8 cellular contexts compared by ENCODE assay signal in the genomic region with DNA sequence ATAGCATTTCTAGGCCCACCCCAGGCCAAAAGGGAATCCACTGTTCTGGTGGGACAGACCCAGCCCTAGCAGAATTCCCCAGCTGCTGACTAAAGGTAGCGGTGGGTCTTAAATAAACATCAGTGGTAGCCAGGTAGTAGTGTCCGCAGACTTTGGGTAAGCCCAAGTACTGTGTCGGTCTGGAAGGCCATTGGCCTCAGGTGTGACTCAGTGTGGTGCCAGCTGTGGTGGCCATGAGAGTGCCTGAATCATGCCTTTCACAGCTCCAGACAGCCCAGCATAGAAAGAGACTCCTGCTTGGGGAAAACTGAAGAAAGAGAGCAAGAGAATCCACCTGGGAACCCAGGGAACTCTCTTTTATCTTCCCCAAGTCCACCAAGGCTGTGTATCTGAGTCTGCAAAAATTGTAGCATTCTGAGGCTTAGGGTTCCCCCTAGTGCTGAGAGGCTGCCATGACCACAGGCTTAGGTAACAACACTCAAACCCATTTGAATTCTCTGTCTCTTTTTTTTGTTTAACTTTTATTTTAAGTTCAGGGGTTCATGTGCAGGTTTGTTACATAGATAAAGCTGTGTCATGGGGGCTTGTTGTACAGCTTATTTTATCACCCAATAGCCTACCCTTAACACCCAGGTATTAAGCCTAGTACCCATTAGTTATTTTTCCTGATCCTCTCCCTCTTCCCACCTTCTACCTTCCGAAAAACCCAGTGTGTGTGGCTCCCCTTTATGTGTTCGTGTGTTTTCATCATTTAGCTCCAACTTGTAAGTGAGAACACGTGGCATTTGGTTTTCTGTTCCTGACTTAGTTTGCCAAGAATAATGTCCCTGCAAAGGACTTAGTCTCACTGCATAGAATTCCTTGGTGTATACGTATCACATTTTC. TPM values are rescaled to one million over a fixed set of nuclear protein-coding genes. Genes with fewer than 3 reads are reported as not detected.
DNase-seq lines count a peak whose midpoint lies in the region; ATAC-seq, FAIRE-seq and TF ChIP-seq lines count a peak whose summit lies in the region.

No MANE protein-coding gene starts in this region.

- no peaks in the 10 kb centered on the region for H3K36me3 Mint-ChIP-seq in brain

- TF ChIP-seq POLR2A in GM12892 (IDR thresholded peaks at IDR 0.05; ENCODE audit: low read depth, low read length), result no peak

- H3K4me3 Mint-ChIP-seq in brain, result no peak overlapping the region

- peak; percentile 83 to 94 for TF ChIP-seq CTCF in brain (conservative IDR thresholded peaks at IDR 0.05)

- no peak overlapping the region for H3K27ac Mint-ChIP-seq in brain

- DNase-seq in A172 (ENCODE audit: low spot score), result peak; percentile 14
- DNase-seq in GM12892 (ENCODE audit: insufficient read length), result no peak
- peak; percentile 56 for DNase-seq in M059J (ENCODE audit: low read depth)
- peak; percentile 33 for DNase-seq in T-helper 9 cell
- peak; percentile 55 for DNase-seq in iris pigment epithelial cell (ENCODE audit: low read depth)
- peak; percentile 32 to 36 for DNase-seq in stimulated activated CD4-positive, alpha-beta T cell treated with anti-CD3 and anti-CD28 coated beads, Interleukin-1b, Interleukin-23, amount 100 ng/mL, for 4 hours (ENCODE audit: low read depth in 2 of 2)

- H3K9me3 Mint-ChIP-seq in brain, result no peaks in the 10 kb centered on the region

- ATAC-seq in GM21381 (IDR thresholded peaks at IDR 0.05; ENCODE audit: unreplicated experiment), result no peak

- H3K4me1 Mint-ChIP-seq in brain, result no peaks in the 10 kb centered on the region

- H3K27me3 Mint-ChIP-seq in brain, result peaks cover 16% of the 10 kb centered on the region

- FAIRE-seq in GM12892 (lab: Jason Lieb, UNC), result peak; percentile 85

RNA-seq across cellular contexts. Expression of a gene that starts 16.7 kb away (rescaled TPM):
- 1.7 and 8.8 TPM in 2 replicates for total RNA-seq in A172 (2014; rRNA removed; shearing (Covaris generic))
- polyA plus RNA-seq in GM12892 (2012; ENCODE audit: missing spikeins), result 13.5 TPM
- 5.8 and 9.7 TPM in 2 replicates for total RNA-seq in M059J (2014; rRNA removed; shearing (Covaris generic))
- polyA plus RNA-seq in brain (ENCODE audit: insufficient read depth, low read depth, low replicate concordance), result 2.3 TPM

RNA-seq across cellular contexts. Expression of a gene that starts 43.0 kb away (rescaled TPM):
- 0.02 TPM in 1 of 2 replicates, not detected in the other for total RNA-seq in A172 (2014; rRNA removed; shearing (Covaris generic))
- not detected for polyA plus RNA-seq in GM12892 (2012; ENCODE audit: missing spikeins)
- total RNA-seq in M059J (2014; rRNA removed; shearing (Covaris generic)), result not detected in 2 replicates
- polyA plus RNA-seq in brain (ENCODE audit: insufficient read depth, low read depth, low replicate concordance), result 7.8 TPM
